8 cellular contexts compared by ENCODE assay signal in the genomic region with DNA sequence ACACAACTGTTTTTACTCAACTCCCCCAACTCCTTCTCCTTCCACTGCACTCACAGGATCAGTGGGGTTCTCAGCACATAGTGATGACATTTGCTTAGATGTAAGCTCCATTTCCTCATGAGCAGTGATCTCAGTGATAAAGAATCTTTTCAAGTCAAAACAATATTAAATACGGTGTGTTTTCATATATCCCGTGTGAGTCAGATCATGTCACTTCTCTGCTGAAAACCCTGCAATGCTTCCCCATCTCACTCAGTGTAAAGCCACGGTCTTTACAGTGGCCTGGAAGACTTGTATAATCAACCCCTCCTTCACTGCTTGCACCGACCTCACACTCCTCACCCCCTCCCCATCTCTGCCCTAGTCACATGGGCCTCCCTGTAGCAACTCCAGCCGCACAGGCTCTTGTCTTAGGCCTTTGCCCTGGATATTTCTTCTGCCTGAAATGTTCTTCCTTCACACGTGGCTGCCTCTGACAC.
A peak's percentile ranks its signal among the peaks of the same experiment; 100 is the strongest.
DNase-seq lines count a peak whose midpoint lies in the region; ATAC-seq, FAIRE-seq and TF ChIP-seq lines count a peak whose summit lies in the region.

No MANE protein-coding gene starts in this region.

- no peaks in the 10 kb centered on the region for H3K27me3 Mint-ChIP-seq in activated CD8-positive, alpha-beta T cell treated with anti-CD3 and anti-CD28 coated beads for 36 hours
- peaks cover 2% of the 10 kb centered on the region for H3K27me3 Mint-ChIP-seq in activated CD8-positive, alpha-beta T cell treated with anti-CD3 and anti-CD28 coated beads, Interleukin-2, amount 10 ng/mL, durations not matched to agents 7 days and 5 days (ENCODE audit: low read depth)
- no peaks in the 10 kb centered on the region for H3K27me3 Mint-ChIP-seq in CD8-positive, alpha-beta T cell (ENCODE audit: low read depth)
- no peaks in the 10 kb centered on the region for H3K27me3 Mint-ChIP-seq in CD8-positive, alpha-beta memory T cell

- CTCF ChIA-PET in activated CD8-positive, alpha-beta T cell treated with anti-CD3 and anti-CD28 coated beads for 36 hours (lab: Charles Lee) = interaction anchor here (1.0 to 5.9 kb wide), 10 partner anchors 10 to 632 kb away, joined by 3 to 70 read pairs (median 6); no protein-coding TSS in a partner anchor
- CTCF ChIA-PET in activated CD8-positive, alpha-beta T cell treated with anti-CD3 and anti-CD28 coated beads, Interleukin-2, amount 10 ng/mL, durations not matched to agents 7 days and 5 days (lab: Charles Lee) = interaction anchor here (1.2 to 5.7 kb wide), 7 partner anchors 8 to 543 kb away, joined by 4 to 66 read pairs (median 8); no protein-coding TSS in a partner anchor
- CTCF ChIA-PET in CD8-positive, alpha-beta T cell (lab: Charles Lee) = interaction anchor here (0.6 to 4.4 kb wide), 10 partner anchors 18 to 473 kb away, joined by 3 to 39 read pairs (median 6); no protein-coding TSS in a partner anchor
- CTCF ChIA-PET in CD8-positive, alpha-beta memory T cell (lab: Charles Lee) = interaction anchor here (1.0 to 2.5 kb wide), 6 partner anchors 11 to 326 kb away, joined by 3 to 20 read pairs (median 4); no protein-coding TSS in a partner anchor

- H3K4me3 ChIP-seq in stomach = no peak overlapping the region
- H3K4me3 ChIP-seq in CD8-positive, alpha-beta T cell (ENCODE audit: low read depth, low read length) = no peak overlapping the region
- H3K4me3 ChIP-seq in CD8-positive, alpha-beta memory T cell (ENCODE audit: low read length) = no peak overlapping the region

- H3K4me1 Mint-ChIP-seq in activated CD8-positive, alpha-beta T cell treated with anti-CD3 and anti-CD28 coated beads for 36 hours (ENCODE audit: low read depth) = no peaks in the 10 kb centered on the region
- no peaks in the 10 kb centered on the region for H3K4me1 Mint-ChIP-seq in activated CD8-positive, alpha-beta T cell treated with anti-CD3 and anti-CD28 coated beads, Interleukin-2, amount 10 ng/mL, durations not matched to agents 7 days and 5 days (ENCODE audit: low read depth)
- H3K4me1 Mint-ChIP-seq in CD8-positive, alpha-beta T cell (ENCODE audit: low read depth) = no peaks in the 10 kb centered on the region
- H3K4me1 Mint-ChIP-seq in CD8-positive, alpha-beta memory T cell = peaks cover 0 to 9% (median 0%) of the 10 kb centered on the region in 3 donors

- no peak overlapping the region for H3K4me3 Mint-ChIP-seq in activated CD8-positive, alpha-beta T cell treated with anti-CD3 and anti-CD28 coated beads for 36 hours
- H3K4me3 Mint-ChIP-seq in activated CD8-positive, alpha-beta T cell treated with anti-CD3 and anti-CD28 coated beads, Interleukin-2, amount 10 ng/mL, durations not matched to agents 7 days and 5 days = no peak overlapping the region
- no peak overlapping the region for H3K4me3 Mint-ChIP-seq in CD8-positive, alpha-beta T cell
- H3K4me3 Mint-ChIP-seq in CD8-positive, alpha-beta memory T cell = no peak overlapping the region

- POLR2A ChIA-PET in activated CD8-positive, alpha-beta T cell treated with anti-CD3 and anti-CD28 coated beads for 36 hours (lab: Charles Lee) = no interaction called here
- POLR2A ChIA-PET in activated CD8-positive, alpha-beta T cell treated with anti-CD3 and anti-CD28 coated beads, Interleukin-2, amount 10 ng/mL, durations not matched to agents 7 days and 5 days (lab: Charles Lee) = no interaction called here
- POLR2A ChIA-PET in CD8-positive, alpha-beta T cell (lab: Charles Lee) = interaction anchor here (1.2 kb wide), 1 partner anchor 23 kb away, joined by 8 read pairs; no protein-coding TSS in a partner anchor
- POLR2A ChIA-PET in CD8-positive, alpha-beta memory T cell (lab: Charles Lee) = no interaction called here

- peak overlapping the region; percentile 2 to 67 (median 65) for H3K27ac ChIP-seq in stomach
- H3K27ac ChIP-seq in CD8-positive, alpha-beta T cell (ENCODE audit: low read depth, low read length) = no peak overlapping the region
- no peak overlapping the region for H3K27ac ChIP-seq in CD8-positive, alpha-beta memory T cell (ENCODE audit: low read depth, low read length)

- no peak for TF ChIP-seq CTCF in activated CD8-positive, alpha-beta T cell treated with anti-CD3 and anti-CD28 coated beads for 36 hours (IDR thresholded peaks at IDR 0.05)
- TF ChIP-seq CTCF in stomach (IDR thresholded peaks at IDR 0.05) = no peak
- TF ChIP-seq CTCF in CD8-positive, alpha-beta T cell (IDR thresholded peaks at IDR 0.05) = no peak

- no peaks in the 10 kb centered on the region for H3K9me3 ChIP-seq in stomach
- no peaks in the 10 kb centered on the region for H3K9me3 ChIP-seq in CD8-positive, alpha-beta T cell (ENCODE audit: low read length)
- no peaks in the 10 kb centered on the region for H3K9me3 ChIP-seq in CD8-positive, alpha-beta memory T cell (ENCODE audit: low read length)

- 20 to 35% (median 27%) methylated on average over 6 of the region's 6 CpGs for WGBS in stomach, 5 donors

- no peak for TF ChIP-seq EP300 in stomach (IDR thresholded peaks at IDR 0.05)

- H3K27me3 ChIP-seq in stomach = no peaks in the 10 kb centered on the region
- H3K27me3 ChIP-seq in CD8-positive, alpha-beta T cell (ENCODE audit: insufficient read depth, low read length) = no peaks in the 10 kb centered on the region
- H3K27me3 ChIP-seq in CD8-positive, alpha-beta memory T cell (ENCODE audit: insufficient read depth, low read length, poor library complexity, severe bottlenecking) = no peaks in the 10 kb centered on the region

- FAIRE-seq in islet of Langerhans (lab: Jason Lieb, UNC) = peak; percentile 83

- no peaks in the 10 kb centered on the region for H3K36me3 ChIP-seq in stomach
- H3K36me3 ChIP-seq in CD8-positive, alpha-beta T cell (ENCODE audit: insufficient read depth, low read length) = no peaks in the 10 kb centered on the region
- H3K36me3 ChIP-seq in CD8-positive, alpha-beta memory T cell (ENCODE audit: insufficient read depth, low read length) = no peaks in the 10 kb centered on the region

- peak; percentile 68 for ATAC-seq in activated CD8-positive, alpha-beta T cell treated with anti-CD3 and anti-CD28 coated beads for 36 hours
- ATAC-seq in activated CD8-positive, alpha-beta T cell treated with anti-CD3 and anti-CD28 coated beads, Interleukin-2, amount 10 ng/mL, durations not matched to agents 7 days and 5 days = no peak
- no peak for ATAC-seq in CD8-positive, alpha-beta T cell

- no peaks in the 10 kb centered on the region for H3K9me3 Mint-ChIP-seq in activated CD8-positive, alpha-beta T cell treated with anti-CD3 and anti-CD28 coated beads for 36 hours
- H3K9me3 Mint-ChIP-seq in activated CD8-positive, alpha-beta T cell treated with anti-CD3 and anti-CD28 coated beads, Interleukin-2, amount 10 ng/mL, durations not matched to agents 7 days and 5 days (ENCODE audit: insufficient read depth) = no peaks in the 10 kb centered on the region
- no peaks in the 10 kb centered on the region for H3K9me3 Mint-ChIP-seq in CD8-positive, alpha-beta T cell
- H3K9me3 Mint-ChIP-seq in CD8-positive, alpha-beta memory T cell = no peaks in the 10 kb centered on the region

- H3K4me1 ChIP-seq in stomach = peaks cover 0 to 22% (median 12%) of the 10 kb centered on the region in 4 donors
- H3K4me1 ChIP-seq in CD8-positive, alpha-beta T cell (ENCODE audit: insufficient read depth, low read length) = no peaks in the 10 kb centered on the region
- no peaks in the 10 kb centered on the region for H3K4me1 ChIP-seq in CD8-positive, alpha-beta memory T cell (ENCODE audit: insufficient read depth, low read length)

- no peak for TF ChIP-seq POLR2A in stomach (IDR thresholded peaks at IDR 0.05)

- intact Hi-C loops in activated CD8-positive, alpha-beta T cell treated with anti-CD3 and anti-CD28 coated beads for 36 hours (cut with micrococcal nuclease) = loop anchor here (5.0 kb wide), 1 partner anchor 325 kb away; no protein-coding TSS in a partner anchor
- intact Hi-C loops in stomach (cut with DNase I; ENCODE audit: low total_unique reads) = no loop called here
- intact Hi-C loops in CD8-positive, alpha-beta T cell (cut with DNase I, micrococcal nuclease) = loop anchor here (5.0 to 10.0 kb wide), 4 partner anchors 145 to 635 kb away; no protein-coding TSS in a partner anchor

- H3K36me3 Mint-ChIP-seq in activated CD8-positive, alpha-beta T cell treated with anti-CD3 and anti-CD28 coated beads for 36 hours (ENCODE audit: low read depth) = no peaks in the 10 kb centered on the region
- H3K36me3 Mint-ChIP-seq in activated CD8-positive, alpha-beta T cell treated with anti-CD3 and anti-CD28 coated beads, Interleukin-2, amount 10 ng/mL, durations not matched to agents 7 days and 5 days (ENCODE audit: low read depth) = no peaks in the 10 kb centered on the region
- no peaks in the 10 kb centered on the region for H3K36me3 Mint-ChIP-seq in CD8-positive, alpha-beta T cell
- peaks cover 0 to 1% (median 0%) of the 10 kb centered on the region in 3 donors for H3K36me3 Mint-ChIP-seq in CD8-positive, alpha-beta memory T cell

- no peak for DNase-seq in activated CD8-positive, alpha-beta T cell treated with anti-CD3 and anti-CD28 coated beads for 36 hours
- no peak for DNase-seq in activated CD8-positive, alpha-beta T cell treated with anti-CD3 and anti-CD28 coated beads, Interleukin-2, amount 10 ng/mL, durations not matched to agents 7 days and 5 days
- peak; percentile 77 for DNase-seq in astrocyte of the hippocampus (ENCODE audit: low read depth, low spot score)
- DNase-seq in stomach = no peak
- DNase-seq in CD8-positive, alpha-beta T cell = no peak
- no peak for DNase-seq in CD8-positive, alpha-beta memory T cell
- no peak for DNase-seq in NCI-H510A (lab: John Stamatoyannopoulos, UW)

- no peak overlapping the region for H3K27ac Mint-ChIP-seq in activated CD8-positive, alpha-beta T cell treated with anti-CD3 and anti-CD28 coated beads for 36 hours
- H3K27ac Mint-ChIP-seq in activated CD8-positive, alpha-beta T cell treated with anti-CD3 and anti-CD28 coated beads, Interleukin-2, amount 10 ng/mL, durations not matched to agents 7 days and 5 days = no peak overlapping the region
- H3K27ac Mint-ChIP-seq in CD8-positive, alpha-beta T cell = no peak overlapping the region
- peak overlapping the region in 2 of 8 donors; percentile 37 to 47 for H3K27ac Mint-ChIP-seq in CD8-positive, alpha-beta memory T cell

Comparison
In these comparisons a context has a peak if more than half of its experiments do, and no peak if none do; other contexts are left out.
1. H3K27ac ChIP-seq: peak in stomach (5 of 5); none in CD8-positive, alpha-beta T cell (single experiment) and CD8-positive, alpha-beta memory T cell (single experiment).